8 cellular contexts compared by ENCODE assay signal in the genomic region with DNA sequence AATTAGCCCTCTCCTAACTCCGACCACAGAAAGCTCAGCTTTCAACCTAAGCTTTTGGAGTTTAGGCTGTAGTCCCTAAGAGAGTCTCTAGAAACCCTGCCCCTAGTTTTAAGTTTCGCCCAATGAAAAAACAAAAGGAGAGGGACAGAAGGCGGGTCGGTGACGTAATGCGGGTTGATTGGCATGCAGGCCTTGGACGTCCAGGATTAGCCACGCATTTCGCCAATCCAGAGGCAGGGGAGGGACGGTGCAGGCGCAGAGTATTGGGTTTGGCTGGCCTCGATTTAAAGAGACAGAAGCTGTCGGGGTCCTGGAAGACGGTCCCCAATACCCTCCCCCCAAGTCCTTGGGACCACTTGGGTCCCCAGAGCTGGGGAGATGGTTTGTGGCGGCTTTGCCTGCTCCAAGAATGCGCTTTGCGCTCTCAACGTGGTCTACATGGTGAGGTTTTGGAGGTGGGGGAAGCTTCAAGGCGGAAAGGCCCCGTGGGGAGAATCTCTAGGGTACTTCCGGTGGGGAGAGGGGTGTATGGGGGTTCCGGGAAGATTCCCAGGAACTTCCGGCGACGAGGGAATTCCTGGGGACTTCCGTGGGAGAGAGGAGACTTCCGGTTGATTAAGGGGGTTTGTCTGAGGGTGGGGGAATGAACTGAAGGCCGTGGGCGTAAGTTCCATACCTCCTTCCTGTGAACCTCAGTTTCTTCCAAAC. TPM values are rescaled to one million over a fixed set of nuclear protein-coding genes. Genes with fewer than 3 reads are reported as not detected.
A peak's percentile ranks its signal among the peaks of the same experiment; 100 is the strongest.
DNase-seq lines count a peak whose midpoint lies in the region; ATAC-seq, FAIRE-seq and TF ChIP-seq lines count a peak whose summit lies in the region.

A gene with protein sequence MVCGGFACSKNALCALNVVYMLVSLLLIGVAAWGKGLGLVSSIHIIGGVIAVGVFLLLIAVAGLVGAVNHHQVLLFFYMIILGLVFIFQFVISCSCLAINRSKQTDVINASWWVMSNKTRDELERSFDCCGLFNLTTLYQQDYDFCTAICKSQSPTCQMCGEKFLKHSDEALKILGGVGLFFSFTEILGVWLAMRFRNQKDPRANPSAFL (plus strand): TSS at position 263 of the 708 bp plus-strand sequence. CDS start 116 bp downstream, at position 379.

- peak within 1 kb of the TSS; percentile 97 for H3K27ac Mint-ChIP-seq in astrocyte (ENCODE audit: unreplicated experiment)

- peak within 1 kb of the TSS; percentile 96 for H3K9ac ChIP-seq in astrocyte (ENCODE audit: low read length)

- H3K9me3 Mint-ChIP-seq in astrocyte (ENCODE audit: unreplicated experiment), result no peaks in the 10 kb centered on the region

- peak within 1 kb of the TSS; percentile 95 for H3K4me3 Mint-ChIP-seq in astrocyte (ENCODE audit: unreplicated experiment)

- H3K27me3 Mint-ChIP-seq in astrocyte (ENCODE audit: low read depth, unreplicated experiment), result peaks cover 13% of the 10 kb centered on the region

- peaks cover 5% of the 10 kb centered on the region for H3K4me1 Mint-ChIP-seq in astrocyte (ENCODE audit: low read depth, unreplicated experiment)

- TF ChIP-seq CTCF in astrocyte (IDR thresholded peaks at IDR 0.05; ENCODE audit: insufficient read depth, low read depth, low read length), result no peak
- TF ChIP-seq CTCF in psoas muscle (IDR thresholded peaks at IDR 0.05), result no peak

- H3K4me1 ChIP-seq in astrocyte (ENCODE audit: insufficient read depth, low read length) (peaks cover 5% of the 10 kb centered on the region), right cardiac atrium (ENCODE audit: control insufficient read depth, insufficient read depth, low read length) (peaks cover 2% of the 10 kb centered on the region), psoas muscle (peaks cover 11% of the 10 kb centered on the region), urinary bladder (ENCODE audit: insufficient read depth) (no peaks in the 10 kb centered on the region)

- ATAC-seq in HG02981 (IDR thresholded peaks at IDR 0.05; ENCODE audit: unreplicated experiment) (peak; percentile 75), right cardiac atrium (peak; percentile 95 to 96), psoas muscle (peak; percentile 94 to 97 (median 96))

- H4K20me1 ChIP-seq in astrocyte (ENCODE audit: insufficient read depth, low read length), result no peaks in the 10 kb centered on the region

- peaks cover 28% of the 10 kb centered on the region for H3K36me3 Mint-ChIP-seq in astrocyte (ENCODE audit: low read depth, unreplicated experiment)

- 1% methylated on average over 29 of the region's 29 CpGs for WGBS in right cardiac atrium
- WGBS in psoas muscle, 3 donors, result 0 to 1% (median 1%) methylated on average over 29 of the region's 29 CpGs
- WGBS in urinary bladder, result under 1% methylated on average over 29 of the region's 29 CpGs

- H3K27me3 ChIP-seq in astrocyte (ENCODE audit: insufficient read depth, low read length), result peaks cover 18% of the 10 kb centered on the region
- no peaks in the 10 kb centered on the region for H3K27me3 ChIP-seq in right cardiac atrium (ENCODE audit: control insufficient read depth, insufficient read depth)
- H3K27me3 ChIP-seq in psoas muscle (ENCODE audit: insufficient read depth in 3 of 3, low read length in 2 of 3), result peaks cover 0 to 8% (median 3%) of the 10 kb centered on the region in 3 donors

- H3K27ac ChIP-seq in astrocyte (ENCODE audit: low read depth, low read length), result peak within 1 kb of the TSS; percentile 93
- peak within 1 kb of the TSS; percentile 97 for H3K27ac ChIP-seq in right cardiac atrium (ENCODE audit: low read length)
- peak within 1 kb of the TSS; percentile 97 for H3K27ac ChIP-seq in psoas muscle
- H3K27ac ChIP-seq in urinary bladder (ENCODE audit: low read depth), result peak within 1 kb of the TSS; percentile 92

- peaks cover 21% of the 10 kb centered on the region for H3K36me3 ChIP-seq in astrocyte (ENCODE audit: insufficient read depth, low read length)
- peaks cover 15 to 41% of the 10 kb centered on the region in 2 donors for H3K36me3 ChIP-seq in psoas muscle (ENCODE audit: insufficient read depth in 1 of 2, low read depth in 1 of 2)
- no peaks in the 10 kb centered on the region for H3K36me3 ChIP-seq in urinary bladder (ENCODE audit: insufficient read depth)

- no peaks in the 10 kb centered on the region for H3K9me3 ChIP-seq in astrocyte (ENCODE audit: insufficient read depth, low read depth, low read length)
- H3K9me3 ChIP-seq in right cardiac atrium (ENCODE audit: control insufficient read depth, low read length), result no peaks in the 10 kb centered on the region
- H3K9me3 ChIP-seq in psoas muscle, result no peaks in the 10 kb centered on the region

- H3K79me2 ChIP-seq in astrocyte (ENCODE audit: insufficient read depth, low read length), result peaks cover 19% of the 10 kb centered on the region

- FAIRE-seq in GM18507 (lab: Jason Lieb, UNC) (peak; percentile 98), astrocyte (lab: Jason Lieb, UNC) (peak; percentile 37)

- intact Hi-C loops in right cardiac atrium (cut with DNase I) (no loop called here), psoas muscle (cut with DNase I) (no loop called here)

- DNase-seq in GM18507 (ENCODE audit: extremely low spot score, insufficient read length, low read depth) (peak; percentile 82), NCI-H2029 treated with DMSO at 0.1 percent for 48 hours (lab: John Stamatoyannopoulos, UW) (peak; percentile 97), T-helper 22 cell (ENCODE audit: low read depth) (peak; percentile 93), astrocyte (ENCODE audit: low read depth) (peak; percentile 97), right cardiac atrium (peak; percentile 98 to 99 (median 99)), psoas muscle (peak; percentile 97 to 99)

- peak within 1 kb of the TSS; percentile 97 for H3K4me2 ChIP-seq in astrocyte (ENCODE audit: low read length)

- peak within 1 kb of the TSS; percentile 77 for H3K4me3 ChIP-seq in astrocyte (ENCODE audit: insufficient read depth, low read depth, low read length)
- H3K4me3 ChIP-seq in right cardiac atrium (ENCODE audit: low read length), result peak within 1 kb of the TSS; percentile 89
- peak within 1 kb of the TSS; percentile 96 for H3K4me3 ChIP-seq in psoas muscle
- H3K4me3 ChIP-seq in urinary bladder (ENCODE audit: low read depth, low read length), result peak within 1 kb of the TSS; percentile 42

- peak within 1 kb of the TSS; percentile 52 for H2AFZ ChIP-seq in astrocyte (ENCODE audit: low read depth, low read length)

RNA-seq across cellular contexts. Expression of the gene that starts here (rescaled TPM):
- total RNA-seq in astrocyte, result 18.6 and 22.9 TPM in 2 replicates
- 10 to 100 TPM; 31.5 to 41.3 (median 34.5) TPM for total RNA-seq in right cardiac atrium
- polyA plus RNA-seq in right cardiac atrium, result 43.9 TPM
- 10 to 100 TPM; 14.6 to 21.0 (median 18.8) TPM for total RNA-seq in psoas muscle
- polyA plus RNA-seq in psoas muscle, result 10 to 100 TPM; 16.8 to 31.2 (median 23.2) TPM
- total RNA-seq in urinary bladder, result 42.1 TPM
- polyA plus RNA-seq in urinary bladder, result 48.6 TPM

Comparison
In these comparisons a context has a peak if more than half of its experiments do, and no peak if none do; other contexts are left out.
1. Peak in every context shown above with its lines: DNase-seq, ATAC-seq, H3K4me3 ChIP-seq and H3K27ac ChIP-seq.
2. H3K4me3 ChIP-seq: peak in every context shown above with its lines; median percentile 96 in psoas muscle; 89 in right cardiac atrium; 77 in astrocyte; 42 in urinary bladder.